ENCODE assay signal across 1 cellular context in genomic region chr19:13817018-13817614, GRCh38.
TF ChIP-seq lines count a peak whose summit lies in the region.

No MANE protein-coding gene starts in this region.

TF ChIP-seq in GM12878, 131 proteins besides CTCF, POLR2A, EP300 and RAD21:
- 0 out of 4 replicates have a peak, but pooled peaks of 1 of the 2 experiments have one; percentile 37 for TF ChIP-seq SRF (IDR thresholded peaks at IDR 0.05; ENCODE audit: low read depth in 2 of 2, low read length in 2 of 2)
- no peak for TF ChIP-seq ZBTB40 (IDR thresholded peaks at IDR 0.05; ENCODE audit: borderline replicate concordance)
- no peak for TF ChIP-seq GABPA (IDR thresholded peaks at IDR 0.05; ENCODE audit: low read depth)
- TF ChIP-seq FOS (IDR thresholded peaks at IDR 0.05; ENCODE audit: borderline replicate concordance, extremely low read depth, insufficient read length): peak; percentile 11
- TF ChIP-seq BMI1 (IDR thresholded peaks at IDR 0.05; ENCODE audit: borderline replicate concordance): no peak
TF ChIP-seq in GM12878: peak in this region for 2.
